34 cellular contexts compared by ENCODE assay signal in genomic region chr14:51485733-51486132, GRCh38.
"Had no signal": no experiment of that assay in that cellular context is flagged by ENCODE, and none has a peak within 500 bp of the region (broad histone marks: within the 10 kb centered on the region; RNA-seq: fewer than 3 reads in every experiment).

No MANE protein-coding gene starts in this region.

- H3K4me3 ChIP-seq: MG63 had no signal

- H3K27me3 ChIP-seq: MG63 had no signal

- H3K36me3 ChIP-seq: MG63 had no signal

- DNase-seq: Karpas-422, Kasumi-1, MG63, MM.1S, MV-4-11, NCI-H1048, NCI-H1092, NCI-H1092 treated with DMSO at 0.1 percent for 48 hours, NCI-H1105, NCI-H1105 treated with DMSO at 0.1 percent for 48 hours, NCI-H1417, NCI-H1417 treated with DMSO at 0.1 percent for 48 hours, NCI-H1436, NCI-H1436 treated with DMSO at 0.1 percent for 48 hours, NCI-H146, NCI-H1694, NCI-H1694 treated with DMSO at 0.1 percent for 48 hours, NCI-H187, NCI-H187 treated with DMSO at 0.1 percent for 48 hours, NCI-H1930, NCI-H2029, NCI-H2029 treated with DMSO at 0.1 percent for 48 hours, NCI-H2081, NCI-H2081 treated with DMSO at 0.1 percent for 48 hours, NCI-H2107, NCI-H2171, NCI-H2171 treated with DMSO at 0.1 percent for 48 hours, NCI-H2227 treated with DMSO at 0.1 percent for 48 hours, NCI-H226, NCI-H345, NCI-H446, NCI-H446 treated with DMSO at 0.1 percent for 48 hours, NCI-H510A, NCI-H510A treated with DMSO at 0.1 percent for 48 hours had no signal

- H3K9me3 ChIP-seq: MG63 had no signal
